ENCODE assay signal across 26 cellular contexts in genomic region chr19:991932-992669, GRCh38. TPM values are rescaled to one million over a fixed set of nuclear protein-coding genes. Genes with fewer than 3 reads are reported as not detected.
DNase-seq lines count a peak whose midpoint lies in the region; ATAC-seq, FAIRE-seq and TF ChIP-seq lines count a peak whose summit lies in the region.
"Had no signal": no experiment of that assay in that cellular context is flagged by ENCODE, and none has a peak within 500 bp of the region (broad histone marks: within the 10 kb centered on the region; RNA-seq: fewer than 3 reads in every experiment).

No MANE protein-coding gene starts in this region.

- no peak overlapping the region for H3K4me2 ChIP-seq in GM23338
- no peak overlapping the region for H3K4me2 ChIP-seq in GM12878 (ENCODE audit: control insufficient read depth, insufficient read depth)
- H3K4me2 ChIP-seq in trophoblast cell (ENCODE audit: low read length) = no peak overlapping the region
- H3K4me2 ChIP-seq: A549, PC-9 had no signal

- H3F3A ChIP-seq in GM23338 (replicated peaks; ENCODE audit: low read depth) = peaks cover 25% of the 10 kb centered on the region

- H3K27ac Mint-ChIP-seq in CD4-positive, CD25-positive, alpha-beta regulatory T cell = no peak overlapping the region
- no peak overlapping the region for H3K27ac Mint-ChIP-seq in GM23338
- H3K27ac Mint-ChIP-seq: HFFc6 had no signal

- no peak overlapping the region for H3K4ac ChIP-seq in trophoblast cell (ENCODE audit: low read depth, low read length)

- no peaks in the 10 kb centered on the region for H3K9me3 ChIP-seq in CD4-positive, CD25-positive, alpha-beta regulatory T cell (ENCODE audit: control insufficient read depth in 2 of 2, low read length in 2 of 2)
- H3K9me3 ChIP-seq in GM12878 (replicated peaks; ENCODE audit: control insufficient read depth, insufficient read depth, low read length) (no peaks in the 10 kb centered on the region), trophoblast cell (ENCODE audit: insufficient read depth, low read depth, low read length) (peaks cover 5% of the 10 kb centered on the region), gastrocnemius medialis (no peaks in the 10 kb centered on the region)
- H3K9me3 ChIP-seq: A549 had no signal

- no peak overlapping the region for H2BK5ac ChIP-seq in trophoblast cell (ENCODE audit: low read depth, low read length, poor library complexity)

- intact Hi-C loops in GM12878 (cut with micrococcal nuclease; ENCODE audit: unreplicated experiment) (no loop called here), gastrocnemius medialis (cut with DNase I; ENCODE audit: low total_unique reads) (no loop called here)

- no peaks in the 10 kb centered on the region for H3K79me2 ChIP-seq in GM23338 (replicated peaks; ENCODE audit: insufficient read depth)
- H3K79me2 ChIP-seq in GM12878 (ENCODE audit: control insufficient read depth, insufficient read depth, low read length) = no peaks in the 10 kb centered on the region
- H3K79me2 ChIP-seq in trophoblast cell (ENCODE audit: control insufficient read depth, insufficient read depth, low read length, poor library complexity) = no peaks in the 10 kb centered on the region

- H3K18ac ChIP-seq in trophoblast cell (ENCODE audit: low read length) = no peak overlapping the region

- ATAC-seq in CD4-positive, CD25-positive, alpha-beta regulatory T cell (ENCODE audit: low read depth in 2 of 2) = no peak
- ATAC-seq in GM23338 (peak; percentile 19; the same call in 2 of the 3 replicates), GM12878 (no peak), gastrocnemius medialis (no peak), GM18505 (IDR thresholded peaks at IDR 0.05; ENCODE audit: unreplicated experiment) (no peak)

- peaks cover 0 to 8% (median 1%) of the 10 kb centered on the region in 4 donors for H3K4me1 Mint-ChIP-seq in CD4-positive, CD25-positive, alpha-beta regulatory T cell
- H3K4me1 Mint-ChIP-seq in GM23338 = peaks cover 3% of the 10 kb centered on the region; the same call in 1 of the 3 replicates

- WGBS in GM12878 (ENCODE audit: insufficient coverage, insufficient replicate concordance, low lambda C conversion rate, missing lambda C conversion rate) = 94% methylated on average over 38 of the region's 42 CpGs
- WGBS in trophoblast cell (ENCODE audit: extremely low coverage, insufficient coverage, insufficient read length) = no CpG with 5 or more reads among the region's 42 CpGs

- H3K4me3 Mint-ChIP-seq in CD4-positive, CD25-positive, alpha-beta regulatory T cell = no peak overlapping the region
- no peak overlapping the region for H3K4me3 Mint-ChIP-seq in GM23338
- H3K4me3 Mint-ChIP-seq: HFFc6 had no signal

- no peak for DNase-seq in CD4-positive, CD25-positive, alpha-beta regulatory T cell
- DNase-seq in GM23338 (ENCODE audit: low spot score) (no peak), GM12878 (ENCODE audit: low read depth, low spot score) (no peak), trophoblast cell (no peak), gastrocnemius medialis (no peak)
- DNase-seq in activated CD8-positive, alpha-beta memory T cell treated with anti-CD3 and anti-CD28 coated beads, Interleukin-2, amount 50 U/mL, for 4 hours = no peak
- DNase-seq: AML-193, DMS79 treated with DMSO at 0.1 percent for 48 hours, KBM-7, NCI-H1105 treated with DMSO at 0.1 percent for 48 hours, NCI-H2029, NCI-H526 treated with DMSO at 0.1 percent for 48 hours, Right ventricle myocardium superior had no signal

- peak overlapping the region; percentile 48 for H2BK12ac ChIP-seq in trophoblast cell (ENCODE audit: low read length)

- no peak overlapping the region for H2BK120ac ChIP-seq in trophoblast cell (ENCODE audit: insufficient read depth, low read length, poor library complexity)

- TF ChIP-seq CTCF in GM23338 (conservative IDR thresholded peaks at IDR 0.05; ENCODE audit: low read depth in 2 of 2) (no peak), GM12878 (IDR thresholded peaks at IDR 0.05 in 2 of 3, conservative IDR thresholded peaks at IDR 0.05 in 1 of 3; ENCODE audit: control insufficient read depth in 2 of 3, extremely low read depth in 1 of 3, insufficient read depth in 1 of 3, low read depth in 3 of 3, low read length in 3 of 3) (no peak), gastrocnemius medialis (IDR thresholded peaks at IDR 0.05 in 4 of 5, conservative IDR thresholded peaks at IDR 0.05 in 1 of 5) (no peak)

- BruUV-seq in GM12878 (replicated peaks; lab: Mats Ljungman, UMichigan) = no TSS peak

- peaks cover 3% of the 10 kb centered on the region for H3K36me3 Mint-ChIP-seq in CD4-positive, CD25-positive, alpha-beta regulatory T cell
- H3K36me3 Mint-ChIP-seq in GM23338 (ENCODE audit: low read depth) = peaks cover 26% of the 10 kb centered on the region

- peaks cover 12% of the 10 kb centered on the region for H3K36me3 ChIP-seq in CD4-positive, CD25-positive, alpha-beta regulatory T cell (ENCODE audit: control insufficient read depth, insufficient read depth, low read length)
- H3K36me3 ChIP-seq in GM23338 (ENCODE audit: insufficient read depth) (peaks cover 2% of the 10 kb centered on the region; the same call in 1 of the 2 replicates), GM12878 (ENCODE audit: control insufficient read depth in 2 of 2, insufficient read depth in 2 of 2, low read length in 1 of 2) (peaks cover 4 to 15% of the 10 kb centered on the region in 2 experiments; a peak in 3 of 4 replicates), trophoblast cell (ENCODE audit: control insufficient read depth in 1 of 2, insufficient read depth in 2 of 2, low read length in 2 of 2) (peaks cover 55 to 61% of the 10 kb centered on the region in 2 experiments), gastrocnemius medialis (peaks cover 0 to 29% of the 10 kb centered on the region in 2 donors)

- in situ Hi-C loops in GM12878 (cut with MboI) (no loop called here), gastrocnemius medialis (cut with MboI; ENCODE audit: low sequenced_read_pairs in 4 of 4) (loop anchor here in 1 of 4 donors (25.0 kb wide), 1 partner anchor 130 kb away; the partner anchor contains the start of genes CFD and ELANE)

- peaks cover 12% of the 10 kb centered on the region for H3K4me1 ChIP-seq in CD4-positive, CD25-positive, alpha-beta regulatory T cell (ENCODE audit: control insufficient read depth, insufficient read depth, low read length, poor library complexity, severe bottlenecking)
- no peaks in the 10 kb centered on the region for H3K4me1 ChIP-seq in GM23338 (ENCODE audit: insufficient read depth)
- no peaks in the 10 kb centered on the region; the same call in 1 of the 2 replicates for H3K4me1 ChIP-seq in GM12878 (ENCODE audit: control insufficient read depth, insufficient read depth, low read length)
- H3K4me1 ChIP-seq in trophoblast cell (ENCODE audit: control insufficient read depth in 1 of 2, insufficient read depth in 2 of 2, low read length in 2 of 2) = peaks cover 23 to 26% of the 10 kb centered on the region in 2 experiments
- peaks cover 0 to 9% of the 10 kb centered on the region in 2 donors for H3K4me1 ChIP-seq in gastrocnemius medialis

- no peak overlapping the region for H4K8ac ChIP-seq in trophoblast cell (ENCODE audit: low read depth, low read length)

- H2AK5ac ChIP-seq in trophoblast cell (ENCODE audit: low read length) = no peak overlapping the region

- H2AFZ ChIP-seq in GM23338 = no peak overlapping the region
- no peak overlapping the region for H2AFZ ChIP-seq in GM12878 (ENCODE audit: control insufficient read depth, low read depth, low read length)
- no peak overlapping the region for H2AFZ ChIP-seq in trophoblast cell (ENCODE audit: insufficient read depth, low read length, poor library complexity)
- H2AFZ ChIP-seq: PC-9 had no signal

- CTCF ChIA-PET in GM12878 (lab: Yijun Ruan, JAX) = no interaction called here

- peaks cover 7% of the 10 kb centered on the region for H3K27me3 Mint-ChIP-seq in CD4-positive, CD25-positive, alpha-beta regulatory T cell
- peaks cover 20% of the 10 kb centered on the region for H3K27me3 Mint-ChIP-seq in GM23338 (ENCODE audit: insufficient read depth, low read depth, poor library complexity)

- no peak for TF ChIP-seq RAD21 in GM12878 (IDR thresholded peaks at IDR 0.05; ENCODE audit: insufficient read depth, low read depth, low read length)

- H4K91ac ChIP-seq in trophoblast cell (ENCODE audit: low read depth, low read length) = no peak overlapping the region

- H3K79me1 ChIP-seq in trophoblast cell (ENCODE audit: low read length) = peaks cover 9% of the 10 kb centered on the region

- SMC1A ChIA-PET in GM12878 (lab: Charles Lee; ENCODE audit: uncharacterized antibody, unreplicated experiment) = no interaction called here

- no peak for TF ChIP-seq EP300 in GM12878 (IDR thresholded peaks at IDR 0.05; ENCODE audit: borderline replicate concordance in 1 of 2, control insufficient read depth in 1 of 2, low read depth in 2 of 2, low read length in 2 of 2)

- H3K23ac ChIP-seq in trophoblast cell (ENCODE audit: low read length) = no peak overlapping the region

- H3K27me3 ChIP-seq in CD4-positive, CD25-positive, alpha-beta regulatory T cell (ENCODE audit: control insufficient read depth, insufficient read depth, low read length) = no peaks in the 10 kb centered on the region
- H3K27me3 ChIP-seq in GM23338 (ENCODE audit: insufficient read depth) (peaks cover 3% of the 10 kb centered on the region; the same call in 1 of the 2 replicates), GM12878 (replicated peaks in 1 of 2; ENCODE audit: control insufficient read depth in 2 of 2, insufficient read depth in 2 of 2, low read length in 1 of 2) (no peaks in the 10 kb centered on the region), trophoblast cell (ENCODE audit: insufficient read depth, low read length) (no peaks in the 10 kb centered on the region), gastrocnemius medialis (peaks cover 14 to 16% (median 15%) of the 10 kb centered on the region in 3 donors)

- POLR2A ChIA-PET in GM12878 (lab: Charles Lee) = no interaction called here

- TF ChIP-seq POLR2A in GM12878 (IDR thresholded peaks at IDR 0.05; ENCODE audit: low read depth, low read length) (no peak; the same call in 1 of the 2 replicates), gastrocnemius medialis (IDR thresholded peaks at IDR 0.05) (no peak), GM18505 (IDR thresholded peaks at IDR 0.05; ENCODE audit: borderline replicate concordance, extremely low read depth, insufficient read depth, insufficient read length) (no peak)

- RAD21 ChIA-PET in GM12878 (lab: Charles Lee; ENCODE audit: unreplicated experiment) = no interaction called here

- H3K14ac ChIP-seq in trophoblast cell (ENCODE audit: low read length) = no peak overlapping the region

- H3K27ac ChIP-seq in CD4-positive, CD25-positive, alpha-beta regulatory T cell (ENCODE audit: insufficient read depth, low read length, poor library complexity, severe bottlenecking) = peak overlapping the region; percentile 23
- H3K27ac ChIP-seq in GM23338 (ENCODE audit: low read depth) (no peak overlapping the region), GM12878 (ENCODE audit: control insufficient read depth, insufficient read depth) (no peak overlapping the region), trophoblast cell (ENCODE audit: low read depth, low read length) (no peak overlapping the region), gastrocnemius medialis (no peak overlapping the region)
- H3K27ac ChIP-seq: A549, C4-2B, PC-9, SJSA1 had no signal

- no peak for FAIRE-seq in GM12878 (lab: Jason Lieb, UNC)
- FAIRE-seq: A549, GM18507 had no signal

- H3K9ac ChIP-seq in GM12878 (ENCODE audit: control insufficient read depth, insufficient read depth, low read length) (no peak overlapping the region), trophoblast cell (ENCODE audit: low read length) (no peak overlapping the region)

- peaks cover 0 to 2% (median 0%) of the 10 kb centered on the region in 7 donors for H3K9me3 Mint-ChIP-seq in CD4-positive, CD25-positive, alpha-beta regulatory T cell
- H3K9me3 Mint-ChIP-seq in GM23338 = no peaks in the 10 kb centered on the region
- H3K9me3 Mint-ChIP-seq: HFFc6 had no signal

- H4K20me1 ChIP-seq in GM23338 (replicated peaks; ENCODE audit: insufficient read depth) (peaks cover 2% of the 10 kb centered on the region; the same call in 1 of the 2 replicates), GM12878 (ENCODE audit: control insufficient read depth, insufficient read depth) (no peaks in the 10 kb centered on the region)

- H4K12ac ChIP-seq in trophoblast cell (ENCODE audit: low read depth, low read length) = no peak overlapping the region

- no peak overlapping the region for H3K4me3 ChIP-seq in CD4-positive, CD25-positive, alpha-beta regulatory T cell (ENCODE audit: low read depth, low read length)
- H3K4me3 ChIP-seq in GM23338 = no peak overlapping the region
- H3K4me3 ChIP-seq in GM12878 = no peak overlapping the region
- H3K4me3 ChIP-seq in trophoblast cell (ENCODE audit: low read depth, low read length) = no peak overlapping the region
- H3K4me3 ChIP-seq in gastrocnemius medialis = no peak overlapping the region
- H3K4me3 ChIP-seq: A549, PC-9, SJSA1 had no signal

- H3K9me2 ChIP-seq in GM23338 (ENCODE audit: insufficient read depth) = no peaks in the 10 kb centered on the region

RNA-seq across cellular contexts. Expression of gene WDR18, which starts 8.0 kb away (rescaled TPM):
- 23.8 TPM for total RNA-seq in CD4-positive, CD25-positive, alpha-beta regulatory T cell
- 10 to 100 TPM; 55.4 to 71.1 (median 64.9) TPM for polyA plus RNA-seq in CD4-positive, CD25-positive, alpha-beta regulatory T cell
- total RNA-seq in GM23338 (2014; rRNA removed; shearing (Covaris generic)) = 112 and 157 TPM in 2 replicates
- polyA plus RNA-seq in GM23338 (2016; fragmentation: Nextera tagmentation; extraction: Ambion mirVana) = 155 and 156 TPM in 2 replicates
- total RNA-seq in GM12878 (2013; cell fraction: nucleolus; rRNA removed) = 32.4 and 34.2 TPM in 2 replicates
- total RNA-seq in GM12878 (2014; rRNA removed) = 85.0 and 97.5 TPM in 2 replicates
- 13.6 and 16.5 TPM in 2 replicates for total RNA-seq in GM12878 (2014; rRNA removed; fragmentation: Illumina TruSeq; extraction: Trizol)
- total RNA-seq in GM12878 (2021) = 92.1 and 97.3 TPM in 2 replicates
- 15.8 TPM for polyA plus RNA-seq in GM12878 (2011; ENCODE audit: low read depth)
- 7.5 and 27.3 TPM in 2 replicates for polyA plus RNA-seq in GM12878 (2011; rRNA removed)
- 48.8 and 85.0 TPM in 2 replicates for polyA plus RNA-seq in GM12878 (2011; cell fraction: cytosol; rRNA removed)
- 165 and 192 TPM in 2 replicates for polyA plus RNA-seq in GM12878 (2011; cell fraction: nucleus; rRNA removed)
- 49.6 and 54.3 TPM in 2 replicates for polyA plus RNA-seq in GM12878 (2012)
- polyA plus RNA-seq in GM12878 (2014; fragmentation: Illumina TruSeq; extraction: Trizol) = 4.5 and 8.8 TPM in 2 replicates
- 1 to 10 TPM; 3.0 to 3.3 TPM for polyA plus RNA-seq in GM12878 (2014; fragmentation: Nextera tagmentation; extraction: Ambion mirVana)
- polyA plus RNA-seq in GM12878 (2014; rRNA removed) = 106 and 131 TPM in 2 replicates
- 100 to 1,000 TPM; 192 to 206 TPM for polyA plus RNA-seq in GM12878 (2016; fragmentation: Nextera tagmentation; extraction: Ambion mirVana)
- polyA minus RNA-seq in GM12878 (2011; rRNA and poly(A)+ RNA removed) = 22.5 and 45.0 TPM in 2 replicates
- polyA minus RNA-seq in GM12878 (2011; cell fraction: cytosol; rRNA and poly(A)+ RNA removed) = 36.3 and 42.0 TPM in 2 replicates
- polyA minus RNA-seq in GM12878 (2011; cell fraction: nucleus; rRNA and poly(A)+ RNA removed) = 27.1 and 39.9 TPM in 2 replicates
- polyA plus RNA-seq in trophoblast cell (2013) = 43.8 and 45.6 TPM in 2 replicates
- total RNA-seq in gastrocnemius medialis = 10 to 100 TPM in 3 of 4 donors, 1 to 10 TPM in 1; 4.4 to 59.0 (median 28.6) TPM

RNA-seq across cellular contexts. Expression of gene GRIN3B, which starts 8.1 kb away (rescaled TPM):
- not detected for total RNA-seq in CD4-positive, CD25-positive, alpha-beta regulatory T cell
- polyA plus RNA-seq in CD4-positive, CD25-positive, alpha-beta regulatory T cell = not detected
- total RNA-seq in GM23338 (2014; rRNA removed; shearing (Covaris generic)) = 0.23 and 2.8 TPM in 2 replicates
- polyA plus RNA-seq in GM23338 (2016; fragmentation: Nextera tagmentation; extraction: Ambion mirVana) (0.11 and 0.28 TPM in 2 replicates), GM12878 (2011; rRNA removed) (not detected in 2 replicates), GM12878 (2014; fragmentation: Illumina TruSeq; extraction: Trizol) (not detected in 2 replicates), GM12878 (2014; fragmentation: Nextera tagmentation; extraction: Ambion mirVana) (not detected), GM12878 (2014; rRNA removed) (not detected in 2 replicates), GM12878 (2016; fragmentation: Nextera tagmentation; extraction: Ambion mirVana) (not detected)
- 0.15 and 0.17 TPM in 2 replicates for total RNA-seq in GM12878 (2013; cell fraction: nucleolus; rRNA removed)
- total RNA-seq in GM12878 (2014; rRNA removed) (not detected in 2 replicates), GM12878 (2014; rRNA removed; fragmentation: Illumina TruSeq; extraction: Trizol) (not detected in 2 replicates), GM12878 (2021) (0.15 TPM in 1 of 2 replicates, not detected in the other), gastrocnemius medialis (not detected)
- polyA plus RNA-seq in GM12878 (2011; ENCODE audit: low read depth) = not detected
- 0.20 TPM in 1 of 2 replicates, not detected in the other for polyA plus RNA-seq in GM12878 (2011; cell fraction: cytosol; rRNA removed)
- polyA plus RNA-seq in GM12878 (2011; cell fraction: nucleus; rRNA removed) = 0.04 and 0.10 TPM in 2 replicates
- 0.11 and 0.26 TPM in 2 replicates for polyA plus RNA-seq in GM12878 (2012)
- polyA minus RNA-seq in GM12878 (2011; rRNA and poly(A)+ RNA removed) = not detected in 2 replicates
- not detected in 2 replicates for polyA minus RNA-seq in GM12878 (2011; cell fraction: cytosol; rRNA and poly(A)+ RNA removed)
- not detected in 2 replicates for polyA minus RNA-seq in GM12878 (2011; cell fraction: nucleus; rRNA and poly(A)+ RNA removed)
- polyA plus RNA-seq in trophoblast cell (2013) = 1.8 and 1.9 TPM in 2 replicates
- total RNA-seq: Calu3, HT1080, MCF 10A, Right ventricle myocardium superior, SJSA1 had no signal

RNA-seq across cellular contexts. Expression of gene TMEM259, which starts 28.8 kb away (rescaled TPM):
- total RNA-seq in CD4-positive, CD25-positive, alpha-beta regulatory T cell = 339 TPM
- polyA plus RNA-seq in CD4-positive, CD25-positive, alpha-beta regulatory T cell = 10 to 100 TPM; 51.6 to 67.1 (median 54.2) TPM
- 144 and 196 TPM in 2 replicates for total RNA-seq in GM23338 (2014; rRNA removed; shearing (Covaris generic))
- 82.8 and 84.5 TPM in 2 replicates for polyA plus RNA-seq in GM23338 (2016; fragmentation: Nextera tagmentation; extraction: Ambion mirVana)
- total RNA-seq in GM12878 (2013; cell fraction: nucleolus; rRNA removed) = 180 and 203 TPM in 2 replicates
- 120 and 143 TPM in 2 replicates for total RNA-seq in GM12878 (2014; rRNA removed)
- total RNA-seq in GM12878 (2014; rRNA removed; fragmentation: Illumina TruSeq; extraction: Trizol) = 28.6 and 32.3 TPM in 2 replicates
- 144 and 155 TPM in 2 replicates for total RNA-seq in GM12878 (2021)
- polyA plus RNA-seq in GM12878 (2011; ENCODE audit: low read depth) = 27.3 TPM
- polyA plus RNA-seq in GM12878 (2011; rRNA removed) = 35.7 and 77.7 TPM in 2 replicates
- polyA plus RNA-seq in GM12878 (2011; cell fraction: cytosol; rRNA removed) = 90.0 and 162 TPM in 2 replicates
- 970 and 990 TPM in 2 replicates for polyA plus RNA-seq in GM12878 (2011; cell fraction: nucleus; rRNA removed)
- polyA plus RNA-seq in GM12878 (2012) = 108 and 115 TPM in 2 replicates
- 10.5 and 33.2 TPM in 2 replicates for polyA plus RNA-seq in GM12878 (2014; fragmentation: Illumina TruSeq; extraction: Trizol)
- under 1 TPM; 0.43 to 0.86 TPM for polyA plus RNA-seq in GM12878 (2014; fragmentation: Nextera tagmentation; extraction: Ambion mirVana)
- polyA plus RNA-seq in GM12878 (2014; rRNA removed) = 184 and 247 TPM in 2 replicates
- polyA plus RNA-seq in GM12878 (2016; fragmentation: Nextera tagmentation; extraction: Ambion mirVana) = 10 to 100 TPM; 54.4 to 69.6 TPM
- 44.8 and 49.7 TPM in 2 replicates for polyA minus RNA-seq in GM12878 (2011; rRNA and poly(A)+ RNA removed)
- polyA minus RNA-seq in GM12878 (2011; cell fraction: cytosol; rRNA and poly(A)+ RNA removed) = 18.7 and 26.3 TPM in 2 replicates
- polyA minus RNA-seq in GM12878 (2011; cell fraction: nucleus; rRNA and poly(A)+ RNA removed) = 57.7 and 78.5 TPM in 2 replicates
- polyA plus RNA-seq in trophoblast cell (2013) = 99.6 and 108 TPM in 2 replicates
- total RNA-seq in gastrocnemius medialis = 100 to 1,000 TPM in 3 of 4 donors, 10 to 100 TPM in 1; 98.5 to 150 (median 124) TPM

RNA-seq across cellular contexts. Expression of gene RNU6-2, which starts 29.2 kb away (rescaled TPM):
- not detected for total RNA-seq in CD4-positive, CD25-positive, alpha-beta regulatory T cell
- not detected for polyA plus RNA-seq in CD4-positive, CD25-positive, alpha-beta regulatory T cell
- not detected in 2 replicates for total RNA-seq in GM23338 (2014; rRNA removed; shearing (Covaris generic))
- not detected in 2 replicates for polyA plus RNA-seq in GM23338 (2016; fragmentation: Nextera tagmentation; extraction: Ambion mirVana)
- total RNA-seq in GM12878 (2013; cell fraction: nucleolus; rRNA removed) = not detected in 2 replicates
- not detected in 2 replicates for total RNA-seq in GM12878 (2014; rRNA removed)
- total RNA-seq in GM12878 (2014; rRNA removed; fragmentation: Illumina TruSeq; extraction: Trizol) = not detected in 2 replicates
- not detected in 2 replicates for total RNA-seq in GM12878 (2021)
- polyA plus RNA-seq in GM12878 (2011; ENCODE audit: low read depth) = not detected
- not detected in 2 replicates for polyA plus RNA-seq in GM12878 (2011; rRNA removed)
- not detected in 2 replicates for polyA plus RNA-seq in GM12878 (2011; cell fraction: cytosol; rRNA removed)
- polyA plus RNA-seq in GM12878 (2011; cell fraction: nucleus; rRNA removed) = not detected in 2 replicates
- not detected in 2 replicates for polyA plus RNA-seq in GM12878 (2012)
- not detected in 2 replicates for polyA plus RNA-seq in GM12878 (2014; fragmentation: Illumina TruSeq; extraction: Trizol)
- not detected for polyA plus RNA-seq in GM12878 (2014; fragmentation: Nextera tagmentation; extraction: Ambion mirVana)
- polyA plus RNA-seq in GM12878 (2014; rRNA removed) = not detected in 2 replicates
- not detected for polyA plus RNA-seq in GM12878 (2016; fragmentation: Nextera tagmentation; extraction: Ambion mirVana)
- polyA minus RNA-seq in GM12878 (2011; rRNA and poly(A)+ RNA removed) = 1,322 TPM in 1 of 2 replicates, not detected in the other
- polyA minus RNA-seq in GM12878 (2011; cell fraction: cytosol; rRNA and poly(A)+ RNA removed) = not detected in 2 replicates
- polyA minus RNA-seq in GM12878 (2011; cell fraction: nucleus; rRNA and poly(A)+ RNA removed) = under 0.01 TPM in 1 of 2 replicates, not detected in the other
- not detected in 2 replicates for polyA plus RNA-seq in trophoblast cell (2013)
- not detected for total RNA-seq in gastrocnemius medialis
- total RNA-seq: Calu3, H7, HFFc6, HT1080, LHCN-M2, MCF 10A, PC-9, Right ventricle myocardium superior, RPMI7951, SJSA1 had no signal
- polyA plus RNA-seq: A549 had no signal

RNA-seq across cellular contexts. Expression of gene CNN2, which starts 34.3 kb away (rescaled TPM):
- 397 TPM for total RNA-seq in CD4-positive, CD25-positive, alpha-beta regulatory T cell
- polyA plus RNA-seq in CD4-positive, CD25-positive, alpha-beta regulatory T cell = 100 to 1,000 TPM; 378 to 426 (median 401) TPM
- 392 and 426 TPM in 2 replicates for total RNA-seq in GM23338 (2014; rRNA removed; shearing (Covaris generic))
- 314 and 330 TPM in 2 replicates for polyA plus RNA-seq in GM23338 (2016; fragmentation: Nextera tagmentation; extraction: Ambion mirVana)
- total RNA-seq in GM12878 (2013; cell fraction: nucleolus; rRNA removed) = 28.5 and 30.8 TPM in 2 replicates
- 154 and 195 TPM in 2 replicates for total RNA-seq in GM12878 (2014; rRNA removed)
- total RNA-seq in GM12878 (2014; rRNA removed; fragmentation: Illumina TruSeq; extraction: Trizol) = 95.8 and 115 TPM in 2 replicates
- total RNA-seq in GM12878 (2021) = 289 and 311 TPM in 2 replicates
- polyA plus RNA-seq in GM12878 (2011; ENCODE audit: low read depth) = 64.3 TPM
- polyA plus RNA-seq in GM12878 (2011; rRNA removed) = 28.6 and 54.2 TPM in 2 replicates
- 104 and 118 TPM in 2 replicates for polyA plus RNA-seq in GM12878 (2011; cell fraction: cytosol; rRNA removed)
- polyA plus RNA-seq in GM12878 (2011; cell fraction: nucleus; rRNA removed) = 80.2 and 133 TPM in 2 replicates
- polyA plus RNA-seq in GM12878 (2012) = 117 and 149 TPM in 2 replicates
- polyA plus RNA-seq in GM12878 (2014; fragmentation: Illumina TruSeq; extraction: Trizol) = 60.1 and 168 TPM in 2 replicates
- 10 to 100 TPM; 34.7 to 42.5 TPM for polyA plus RNA-seq in GM12878 (2014; fragmentation: Nextera tagmentation; extraction: Ambion mirVana)
- polyA plus RNA-seq in GM12878 (2014; rRNA removed) = 177 and 213 TPM in 2 replicates
- 100 to 1,000 TPM; 269 to 273 TPM for polyA plus RNA-seq in GM12878 (2016; fragmentation: Nextera tagmentation; extraction: Ambion mirVana)
- 71.8 and 98.5 TPM in 2 replicates for polyA minus RNA-seq in GM12878 (2011; rRNA and poly(A)+ RNA removed)
- polyA minus RNA-seq in GM12878 (2011; cell fraction: cytosol; rRNA and poly(A)+ RNA removed) = 91.4 and 128 TPM in 2 replicates
- 14.9 and 31.0 TPM in 2 replicates for polyA minus RNA-seq in GM12878 (2011; cell fraction: nucleus; rRNA and poly(A)+ RNA removed)
- 349 and 351 TPM in 2 replicates for polyA plus RNA-seq in trophoblast cell (2013)
- total RNA-seq in gastrocnemius medialis = 10 to 100 TPM in 1 of 4 donors, 1 to 10 TPM in 3; 2.2 to 10.1 (median 4.1) TPM
